ENCODE assay signal across 17 cellular contexts in the genomic region with DNA sequence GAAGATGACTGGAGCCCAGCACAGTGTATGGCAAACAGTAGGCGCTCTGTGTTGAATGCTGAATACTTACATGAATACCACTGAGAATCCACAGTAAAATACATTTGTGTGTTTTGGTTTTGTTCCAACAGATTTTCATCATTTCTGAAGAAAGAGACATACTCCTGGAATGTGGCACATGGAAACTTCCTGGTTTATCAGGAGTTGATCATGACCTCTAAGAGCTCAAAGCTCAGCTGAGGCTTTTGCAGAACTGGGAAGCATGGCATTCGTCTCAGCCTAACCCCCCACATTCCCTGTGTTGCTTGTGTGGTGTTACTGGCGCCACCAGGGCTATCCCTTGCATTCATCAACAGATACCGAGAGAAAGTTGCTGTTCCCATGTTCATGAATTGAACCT.
DNase-seq lines count a peak whose midpoint lies in the region; ATAC-seq and TF ChIP-seq lines count a peak whose summit lies in the region.
"Had no signal": no experiment of that assay in that cellular context is flagged by ENCODE, and none has a peak within 500 bp of the region (broad histone marks: within the 10 kb centered on the region; RNA-seq: fewer than 3 reads in every experiment).

No MANE protein-coding gene starts in this region.

- H3K4me3 ChIP-seq in SJSA1, result no peak overlapping the region
- H3K4me3 ChIP-seq in fibroblast of pulmonary artery (replicated peaks; ENCODE audit: low read depth, low read length), result no peak overlapping the region
- H3K4me3 ChIP-seq: SK-N-MC, thoracic aorta had no signal

- H3K4me3 Mint-ChIP-seq in activated T-cell treated with anti-CD3 and anti-CD28 coated beads, Interleukin-2, amount 50 U/mL, for 72 hours, result no peak overlapping the region
- H3K4me3 Mint-ChIP-seq: activated CD8-positive, alpha-beta T cell treated with anti-CD3 and anti-CD28 coated beads, Interleukin-2, amount 10 ng/mL, durations not matched to agents 7 days and 5 days; brain; CD4-positive, CD25-positive, alpha-beta regulatory T cell had no signal

- H3K36me3 Mint-ChIP-seq in activated T-cell treated with anti-CD3 and anti-CD28 coated beads, Interleukin-2, amount 50 U/mL, for 72 hours (ENCODE audit: insufficient read depth in 2 of 2), result peaks cover 0 to 1% of the 10 kb centered on the region in 2 donors

- H3K27me3 Mint-ChIP-seq in activated T-cell treated with anti-CD3 and anti-CD28 coated beads, Interleukin-2, amount 50 U/mL, for 72 hours (ENCODE audit: low read depth), result no peaks in the 10 kb centered on the region
- H3K27me3 Mint-ChIP-seq: brain; CD4-positive, CD25-positive, alpha-beta regulatory T cell had no signal

- H3K27me3 ChIP-seq in SJSA1 (replicated peaks), result no peaks in the 10 kb centered on the region

- 0 out of 2 replicates have a peak, but pooled peaks cover 4% of the 10 kb centered on the region for H3K9me3 ChIP-seq in SJSA1 (replicated peaks)
- H3K9me3 ChIP-seq: thoracic aorta had no signal

- no peaks in the 10 kb centered on the region for H3K4me1 Mint-ChIP-seq in activated T-cell treated with anti-CD3 and anti-CD28 coated beads, Interleukin-2, amount 50 U/mL, for 72 hours (ENCODE audit: low read depth)
- H3K4me1 Mint-ChIP-seq: CD4-positive, CD25-positive, alpha-beta regulatory T cell had no signal

- no peak for ATAC-seq in activated T-cell treated with anti-CD3 and anti-CD28 coated beads, Interleukin-2, amount 50 U/mL, for 72 hours (replicated peaks in 1 of 2)
- ATAC-seq: activated CD8-positive, alpha-beta T cell treated with anti-CD3 and anti-CD28 coated beads, Interleukin-2, amount 10 ng/mL, durations not matched to agents 7 days and 5 days; left colon had no signal

- no peaks in the 10 kb centered on the region for H3K9me3 Mint-ChIP-seq in activated T-cell treated with anti-CD3 and anti-CD28 coated beads, Interleukin-2, amount 50 U/mL, for 72 hours

- no peak overlapping the region for H3K27ac Mint-ChIP-seq in activated T-cell treated with anti-CD3 and anti-CD28 coated beads, Interleukin-2, amount 50 U/mL, for 72 hours
- H3K27ac Mint-ChIP-seq: activated CD8-positive, alpha-beta T cell treated with anti-CD3 and anti-CD28 coated beads, Interleukin-2, amount 10 ng/mL, durations not matched to agents 7 days and 5 days; CD4-positive, CD25-positive, alpha-beta regulatory T cell had no signal

- H3K36me3 ChIP-seq in SJSA1, result no peaks in the 10 kb centered on the region
- H3K36me3 ChIP-seq: thoracic aorta had no signal

- peak overlapping the region; percentile 85 for H3K27ac ChIP-seq in SJSA1
- H3K27ac ChIP-seq: SK-N-MC, thoracic aorta had no signal

- H3K4me1 ChIP-seq in SJSA1 (replicated peaks), result peaks cover 58% of the 10 kb centered on the region

- TF ChIP-seq CTCF in fibroblast of pulmonary artery (IDR thresholded peaks at IDR 0.05; ENCODE audit: low read length, missing control alignments), result no peak

- peak; percentile 98 for DNase-seq in EH (ENCODE audit: low read depth)
- peak; percentile 52 to 62 for DNase-seq in SJSA1 (ENCODE audit: low read depth in 1 of 2, low spot score in 2 of 2)
- DNase-seq in fibroblast of pulmonary artery (ENCODE audit: low read depth), result peak; percentile 31
- peak; percentile 37 for DNase-seq in renal cortical epithelial cell (ENCODE audit: low read depth)
- no peak for DNase-seq in ureter (ENCODE audit: low spot score)
- no peak for DNase-seq in stimulated activated CD4-positive, alpha-beta T cell treated with anti-CD3 and anti-CD28 coated beads, Interleukin-15, amount 100 ng/mL, for 24 hours
- DNase-seq in NCI-H446 (lab: John Stamatoyannopoulos, UW), result no peak
- DNase-seq in activated T-cell treated with anti-CD3 and anti-CD28 coated beads, Interleukin-2, amount 50 U/mL, for 72 hours, result no peak
- DNase-seq: activated CD8-positive, alpha-beta T cell treated with anti-CD3 and anti-CD28 coated beads, Interleukin-2, amount 10 ng/mL, durations not matched to agents 7 days and 5 days; CD4-positive, CD25-positive, alpha-beta regulatory T cell; effector memory CD4-positive, alpha-beta T cell; left colon; NCI-H2171; posterior cingulate gyrus had no signal

Comparison
In these comparisons a context has a peak if more than half of its experiments do, and no peak if none do; other contexts are left out.
1. DNase-seq: peak in EH (single experiment), SJSA1 (2 of 2), fibroblast of pulmonary artery (single experiment) and renal cortical epithelial cell (single experiment); none in ureter (single experiment), stimulated activated CD4-positive, alpha-beta T cell treated with anti-CD3 and anti-CD28 coated beads, Interleukin-15, amount 100 ng/mL, for 24 hours (single experiment), NCI-H446 (0 of 2) and activated T-cell treated with anti-CD3 and anti-CD28 coated beads, Interleukin-2, amount 50 U/mL, for 72 hours (0 of 2).